ENCODE assay signal across 1 cellular context in genomic region chr10:72276421-72277339, GRCh38.
TF ChIP-seq lines count a peak whose summit lies in the region.

No MANE protein-coding gene starts in this region.

TF ChIP-seq in HepG2, 621 proteins besides CTCF, POLR2A, EP300 and RAD21 (continued from another document and continues in another):
- TF ChIP-seq KIAA2018 (CRISPR knock-in tag; IDR thresholded peaks at IDR 0.05; ENCODE audit: borderline replicate concordance) (no peak), TFDP1 (CRISPR knock-in tag; IDR thresholded peaks at IDR 0.05; ENCODE audit: borderline replicate concordance) (peak; percentile 47; the same call in 1 of the 2 replicates), ZMAT3 (CRISPR knock-in tag; conservative IDR thresholded peaks at IDR 0.05) (no peak), STAT6 (CRISPR knock-in tag; IDR thresholded peaks at IDR 0.05; ENCODE audit: borderline replicate concordance) (no peak), ZNF772 (CRISPR knock-in tag; IDR thresholded peaks at IDR 0.05) (no peak), ZFAT (CRISPR knock-in tag; conservative IDR thresholded peaks at IDR 0.05) (no peak), FOXK1 (CRISPR knock-in tag; IDR thresholded peaks at IDR 0.05; ENCODE audit: borderline replicate concordance, low read depth) (no peak; the same call in 1 of the 2 replicates), PHB2 (IDR thresholded peaks at IDR 0.05; ENCODE audit: partially characterized antibody) (no peak), CERS6 (CRISPR knock-in tag; IDR thresholded peaks at IDR 0.05) (no peak), TOPORS (CRISPR knock-in tag; IDR thresholded peaks at IDR 0.05) (no peak), MYC (CRISPR knock-in tag; IDR thresholded peaks at IDR 0.05; ENCODE audit: borderline replicate concordance) (no peak), ZNF7 (CRISPR knock-in tag; IDR thresholded peaks at IDR 0.05) (no peak), ZNF441 (CRISPR knock-in tag; IDR thresholded peaks at IDR 0.05; ENCODE audit: borderline replicate concordance) (no peak), ZIK1 (CRISPR knock-in tag; IDR thresholded peaks at IDR 0.05; ENCODE audit: borderline replicate concordance, low read depth) (no peak), ZNF280D (CRISPR knock-in tag; IDR thresholded peaks at IDR 0.05) (peak; percentile 80; the same call in 1 of the 2 replicates), FUBP1 (CRISPR knock-in tag; IDR thresholded peaks at IDR 0.05; ENCODE audit: borderline replicate concordance) (peak; percentile 83; the same call in 1 of the 2 replicates), ZNF451 (CRISPR knock-in tag; IDR thresholded peaks at IDR 0.05) (no peak), MAF1 (CRISPR knock-in tag; IDR thresholded peaks at IDR 0.05; ENCODE audit: borderline replicate concordance) (peak; percentile 47; the same call in 1 of the 2 replicates), AKNA (CRISPR knock-in tag; IDR thresholded peaks at IDR 0.05; ENCODE audit: borderline replicate concordance) (no peak), ZNF276 (CRISPR knock-in tag; IDR thresholded peaks at IDR 0.05; ENCODE audit: low read depth) (no peak), ZNF570 (CRISPR knock-in tag; IDR thresholded peaks at IDR 0.05; ENCODE audit: borderline replicate concordance) (no peak), FOXP1 (IDR thresholded peaks at IDR 0.05) (no peak), FOXP1 (CRISPR knock-in tag; IDR thresholded peaks at IDR 0.05) (peak; percentile 38; the same call in 1 of the 2 replicates), HOXA7 (CRISPR knock-in tag; IDR thresholded peaks at IDR 0.05) (no peak), DNMT1 (CRISPR knock-in tag; IDR thresholded peaks at IDR 0.05) (no peak), MBD4 (IDR thresholded peaks at IDR 0.05; ENCODE audit: borderline replicate concordance, low read length) (no peak; the same call in 1 of the 2 replicates), NAIF1 (CRISPR knock-in tag; IDR thresholded peaks at IDR 0.05; ENCODE audit: borderline replicate concordance) (peak; percentile 61; the same call in 1 of the 2 replicates), TBX3 (IDR thresholded peaks at IDR 0.05; ENCODE audit: borderline replicate concordance) (no peak), RCOR2 (CRISPR knock-in tag; IDR thresholded peaks at IDR 0.05) (no peak)
